In the genomic region with DNA sequence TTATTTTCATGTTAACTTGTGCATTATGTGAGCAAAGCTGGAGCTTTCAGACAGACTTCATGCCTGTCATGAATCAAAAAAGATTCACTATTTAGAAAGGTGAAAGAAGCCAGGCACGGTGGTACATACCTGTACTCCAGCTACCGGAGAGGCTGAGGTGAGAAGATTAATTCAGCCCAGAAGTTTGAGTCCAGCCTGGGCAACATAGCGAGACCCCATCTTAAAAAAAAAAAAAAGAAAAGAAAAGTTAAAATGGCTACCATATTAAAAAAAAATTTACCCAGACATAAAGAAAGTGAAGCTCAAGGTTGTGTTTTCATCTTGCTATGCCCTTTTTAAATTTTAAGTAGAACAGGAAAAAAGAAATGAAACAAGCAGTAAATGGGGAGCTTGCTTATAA, we compare ENCODE assay signal across 12 cellular contexts. TPM values are rescaled to one million over a fixed set of nuclear protein-coding genes. Genes with fewer than 3 reads are reported as not detected.
A peak's percentile ranks its signal among the peaks of the same experiment; 100 is the strongest.
DNase-seq lines count a peak whose midpoint lies in the region; ATAC-seq and TF ChIP-seq lines count a peak whose summit lies in the region.
"Had no signal": no experiment of that assay in that cellular context is flagged by ENCODE, and none has a peak within 500 bp of the region (broad histone marks: within the 10 kb centered on the region; RNA-seq: fewer than 3 reads in every experiment).

No MANE protein-coding gene starts in this region.

- H3K9me3 ChIP-seq in fibroblast of lung (ENCODE audit: control insufficient read depth, insufficient read depth, low read depth, low read length) = no peaks in the 10 kb centered on the region
- H3K9me3 ChIP-seq: ovary had no signal

- peaks cover 11% of the 10 kb centered on the region for H3K9me3 Mint-ChIP-seq in T-helper 2 cell treated with Interferon-gamma antibody and Interleukin-4, amounts not matched to agents 5 μg/mL and 100 μg/mL, for 36 hours
- H3K9me3 Mint-ChIP-seq in activated CD4-positive, alpha-beta memory T cell treated with anti-CD3 and anti-CD28 coated beads, Interleukin-2, amount 10 ng/mL, durations not matched to agents 7 days and 5 days = no peaks in the 10 kb centered on the region
- H3K9me3 Mint-ChIP-seq in stimulated activated effector memory CD8-positive, alpha-beta T cell treated with anti-CD3 and anti-CD28 coated beads, Interleukin-12 subunit alpha, Interleukin-12 subunit beta, amount 100 ng/mL, for 72 hours = peaks cover 3% of the 10 kb centered on the region

- peak overlapping the region; percentile 52 for H3K27ac Mint-ChIP-seq in T-helper 2 cell treated with Interferon-gamma antibody and Interleukin-4, amounts not matched to agents 5 μg/mL and 100 μg/mL, for 36 hours
- H3K27ac Mint-ChIP-seq in activated CD4-positive, alpha-beta memory T cell treated with anti-CD3 and anti-CD28 coated beads, Interleukin-2, amount 10 ng/mL, durations not matched to agents 7 days and 5 days = peak overlapping the region; percentile 90
- peak overlapping the region; percentile 94 for H3K27ac Mint-ChIP-seq in stimulated activated effector memory CD8-positive, alpha-beta T cell treated with anti-CD3 and anti-CD28 coated beads, Interleukin-12 subunit alpha, Interleukin-12 subunit beta, amount 100 ng/mL, for 72 hours

- peaks cover 19% of the 10 kb centered on the region for H3K4me1 ChIP-seq in fibroblast of lung (ENCODE audit: control insufficient read depth, extremely low read depth, insufficient read depth, low read length)

- TF ChIP-seq CTCF in fibroblast of lung (conservative IDR thresholded peaks at IDR 0.05 in 1 of 2, IDR thresholded peaks at IDR 0.05 in 1 of 2; ENCODE audit: low read depth in 1 of 2, low read length in 2 of 2) = no peak

- no peak overlapping the region for H2AFZ ChIP-seq in fibroblast of lung (ENCODE audit: low read length)
- H2AFZ ChIP-seq: PC-9 had no signal

- H3K79me2 ChIP-seq in fibroblast of lung (ENCODE audit: control insufficient read depth, insufficient read depth, low read length) = peaks cover 54% of the 10 kb centered on the region

- peak overlapping the region; percentile 50 to 72 (median 68) for H3K4me3 ChIP-seq in fibroblast of lung (replicated peaks in 1 of 4; ENCODE audit: control extremely low read depth in 1 of 4, insufficient read depth in 1 of 4, low read depth in 3 of 4, low read length in 4 of 4)
- H3K4me3 ChIP-seq: ovary, PC-9 had no signal

- H3K4me3 Mint-ChIP-seq in T-helper 2 cell treated with Interferon-gamma antibody and Interleukin-4, amounts not matched to agents 5 μg/mL and 100 μg/mL, for 36 hours = peak overlapping the region; percentile 81
- peak overlapping the region; percentile 79 for H3K4me3 Mint-ChIP-seq in activated CD4-positive, alpha-beta memory T cell treated with anti-CD3 and anti-CD28 coated beads, Interleukin-2, amount 10 ng/mL, durations not matched to agents 7 days and 5 days
- peak overlapping the region; percentile 85 for H3K4me3 Mint-ChIP-seq in stimulated activated effector memory CD8-positive, alpha-beta T cell treated with anti-CD3 and anti-CD28 coated beads, Interleukin-12 subunit alpha, Interleukin-12 subunit beta, amount 100 ng/mL, for 72 hours

- CTCF ChIA-PET in activated CD4-positive, alpha-beta memory T cell treated with anti-CD3 and anti-CD28 coated beads, Interleukin-2, amount 10 ng/mL, durations not matched to agents 7 days and 5 days (lab: Charles Lee) = interaction anchor here (1.3 to 2.1 kb wide), 6 partner anchors 8 to 27 kb away, joined by 4 to 8 read pairs (median 6); no protein-coding TSS in a partner anchor

- no peaks in the 10 kb centered on the region for H4K20me1 ChIP-seq in fibroblast of lung (ENCODE audit: control insufficient read depth, extremely low read depth, insufficient read depth, low read length)

- H3K27ac ChIP-seq in fibroblast of lung (ENCODE audit: insufficient read depth, low read length) = peak overlapping the region; percentile 80
- H3K27ac ChIP-seq: PC-9 had no signal

- peak overlapping the region; percentile 74 for H3K9ac ChIP-seq in fibroblast of lung (ENCODE audit: insufficient read depth, low read length)

- no peaks in the 10 kb centered on the region for H3K27me3 Mint-ChIP-seq in T-helper 2 cell treated with Interferon-gamma antibody and Interleukin-4, amounts not matched to agents 5 μg/mL and 100 μg/mL, for 36 hours (ENCODE audit: low read depth)
- H3K27me3 Mint-ChIP-seq in activated CD4-positive, alpha-beta memory T cell treated with anti-CD3 and anti-CD28 coated beads, Interleukin-2, amount 10 ng/mL, durations not matched to agents 7 days and 5 days = no peaks in the 10 kb centered on the region

- no peaks in the 10 kb centered on the region for H3K36me3 ChIP-seq in fibroblast of lung (ENCODE audit: control insufficient read depth, insufficient read depth, low read length)
- H3K36me3 ChIP-seq: ovary had no signal

- H3K36me3 Mint-ChIP-seq in T-helper 2 cell treated with Interferon-gamma antibody and Interleukin-4, amounts not matched to agents 5 μg/mL and 100 μg/mL, for 36 hours (ENCODE audit: low read depth) = peaks cover 37% of the 10 kb centered on the region
- H3K36me3 Mint-ChIP-seq in activated CD4-positive, alpha-beta memory T cell treated with anti-CD3 and anti-CD28 coated beads, Interleukin-2, amount 10 ng/mL, durations not matched to agents 7 days and 5 days (ENCODE audit: low read depth) = peaks cover 58% of the 10 kb centered on the region
- peaks cover 63% of the 10 kb centered on the region for H3K36me3 Mint-ChIP-seq in stimulated activated effector memory CD8-positive, alpha-beta T cell treated with anti-CD3 and anti-CD28 coated beads, Interleukin-12 subunit alpha, Interleukin-12 subunit beta, amount 100 ng/mL, for 72 hours

- peak overlapping the region; percentile 92 for H3K4me2 ChIP-seq in fibroblast of lung (ENCODE audit: extremely low read depth, insufficient read depth, low read length)
- H3K4me2 ChIP-seq: PC-9 had no signal

- POLR2A ChIA-PET in activated CD4-positive, alpha-beta memory T cell treated with anti-CD3 and anti-CD28 coated beads, Interleukin-2, amount 10 ng/mL, durations not matched to agents 7 days and 5 days (lab: Charles Lee) = interaction anchor here (0.9 to 3.6 kb wide), 15 partner anchors 9 to 71 kb away, joined by 3 to 58 read pairs (median 6); a partner anchor contains a TSS

- no peak for ATAC-seq in stimulated activated effector memory CD8-positive, alpha-beta T cell treated with anti-CD3 and anti-CD28 coated beads, Interleukin-12 subunit alpha, Interleukin-12 subunit beta, amount 100 ng/mL, for 72 hours

- peaks cover 33% of the 10 kb centered on the region for H3K4me1 Mint-ChIP-seq in T-helper 2 cell treated with Interferon-gamma antibody and Interleukin-4, amounts not matched to agents 5 μg/mL and 100 μg/mL, for 36 hours (ENCODE audit: low read depth)
- peaks cover 70% of the 10 kb centered on the region for H3K4me1 Mint-ChIP-seq in activated CD4-positive, alpha-beta memory T cell treated with anti-CD3 and anti-CD28 coated beads, Interleukin-2, amount 10 ng/mL, durations not matched to agents 7 days and 5 days
- H3K4me1 Mint-ChIP-seq in stimulated activated effector memory CD8-positive, alpha-beta T cell treated with anti-CD3 and anti-CD28 coated beads, Interleukin-12 subunit alpha, Interleukin-12 subunit beta, amount 100 ng/mL, for 72 hours = peaks cover 69% of the 10 kb centered on the region

- no peak for DNase-seq in T-helper 2 cell treated with Interferon-gamma antibody and Interleukin-4, amounts not matched to agents 5 μg/mL and 100 μg/mL, for 36 hours (ENCODE audit: low spot score)
- no peak for DNase-seq in T-helper 2 cell
- no peak for DNase-seq in activated CD4-positive, alpha-beta memory T cell treated with anti-CD3 and anti-CD28 coated beads, Interleukin-2, amount 10 ng/mL, durations not matched to agents 7 days and 5 days
- DNase-seq in fibroblast of lung (ENCODE audit: low read depth in 2 of 2) = no peak
- DNase-seq in stimulated activated effector memory CD8-positive, alpha-beta T cell treated with anti-CD3 and anti-CD28 coated beads, Interleukin-12 subunit alpha, Interleukin-12 subunit beta, amount 100 ng/mL, for 72 hours (ENCODE audit: low spot score in 2 of 2) = no peak
- no peak for DNase-seq in cerebellar cortex (ENCODE audit: low spot score)
- DNase-seq in putamen (ENCODE audit: low spot score) = no peak
- DNase-seq in NCI-H524 (lab: John Stamatoyannopoulos, UW) = no peak
- DNase-seq: 8988T, NCI-H2227 treated with DMSO at 0.1 percent for 48 hours, PC-9 had no signal

- no peaks in the 10 kb centered on the region for H3K27me3 ChIP-seq in fibroblast of lung (ENCODE audit: control insufficient read depth, insufficient read depth, low read length)
- H3K27me3 ChIP-seq: ovary had no signal

RNA-seq across cellular contexts. Expression of a gene that starts 0.9 kb away (rescaled TPM):
- total RNA-seq in activated CD4-positive, alpha-beta memory T cell treated with anti-CD3 and anti-CD28 coated beads, Interleukin-2, amount 10 ng/mL, durations not matched to agents 7 days and 5 days = 10 to 100 TPM; 13.2 TPM
- 14.9 and 17.7 TPM in 2 replicates for total RNA-seq in fibroblast of lung
- 63.7 and 65.8 TPM in 2 replicates for polyA plus RNA-seq in fibroblast of lung
- 39.0 and 48.2 TPM in 2 replicates for polyA plus RNA-seq in fibroblast of lung (2012)
- 84.7 and 110 TPM in 2 replicates for polyA minus RNA-seq in fibroblast of lung (ENCODE audit: low replicate concordance)

RNA-seq across cellular contexts. Expression of a gene that starts 20.5 kb away (rescaled TPM):
- 10 to 100 TPM; 61.5 to 64.9 TPM for total RNA-seq in activated CD4-positive, alpha-beta memory T cell treated with anti-CD3 and anti-CD28 coated beads, Interleukin-2, amount 10 ng/mL, durations not matched to agents 7 days and 5 days
- 28.8 and 31.2 TPM in 2 replicates for total RNA-seq in fibroblast of lung
- 55.2 and 68.6 TPM in 2 replicates for polyA plus RNA-seq in fibroblast of lung
- polyA plus RNA-seq in fibroblast of lung (2012) = 34.5 and 46.9 TPM in 2 replicates
- polyA minus RNA-seq in fibroblast of lung (ENCODE audit: low replicate concordance) = 133 and 137 TPM in 2 replicates

RNA-seq across cellular contexts. Expression of a gene that starts 20.9 kb away (rescaled TPM):
- total RNA-seq in activated CD4-positive, alpha-beta memory T cell treated with anti-CD3 and anti-CD28 coated beads, Interleukin-2, amount 10 ng/mL, durations not matched to agents 7 days and 5 days = 10 to 100 TPM; 91.9 to 95.4 TPM
- total RNA-seq in fibroblast of lung = 4.9 and 27.7 TPM in 2 replicates
- polyA plus RNA-seq in fibroblast of lung = 32.7 and 89.3 TPM in 2 replicates
- polyA plus RNA-seq in fibroblast of lung (2012) = 20.4 and 60.3 TPM in 2 replicates
- polyA minus RNA-seq in fibroblast of lung (ENCODE audit: low replicate concordance) = 5.4 and 24.1 TPM in 2 replicates

RNA-seq across cellular contexts. Expression of a gene that starts 54.2 kb away (rescaled TPM):
- total RNA-seq in activated CD4-positive, alpha-beta memory T cell treated with anti-CD3 and anti-CD28 coated beads, Interleukin-2, amount 10 ng/mL, durations not matched to agents 7 days and 5 days = 1 to 10 TPM; 3.7 to 4.3 TPM
- total RNA-seq in fibroblast of lung = 71.9 and 120 TPM in 2 replicates
- 63.6 and 90.6 TPM in 2 replicates for polyA plus RNA-seq in fibroblast of lung
- polyA plus RNA-seq in fibroblast of lung (2012) = 49.4 and 60.5 TPM in 2 replicates
- 19.7 and 20.2 TPM in 2 replicates for polyA minus RNA-seq in fibroblast of lung (ENCODE audit: low replicate concordance)

RNA-seq across cellular contexts. Expression of a gene that starts 55.5 kb away (rescaled TPM):
- total RNA-seq in activated CD4-positive, alpha-beta memory T cell treated with anti-CD3 and anti-CD28 coated beads, Interleukin-2, amount 10 ng/mL, durations not matched to agents 7 days and 5 days = 100 to 1,000 TPM; 121 TPM
- total RNA-seq in fibroblast of lung = 86.3 and 100 TPM in 2 replicates
- polyA plus RNA-seq in fibroblast of lung = 107 and 117 TPM in 2 replicates
- 118 and 145 TPM in 2 replicates for polyA plus RNA-seq in fibroblast of lung (2012)
- 50.0 and 80.3 TPM in 2 replicates for polyA minus RNA-seq in fibroblast of lung (ENCODE audit: low replicate concordance)
